ENCODE assay signal across 12 cellular contexts in the genomic region with DNA sequence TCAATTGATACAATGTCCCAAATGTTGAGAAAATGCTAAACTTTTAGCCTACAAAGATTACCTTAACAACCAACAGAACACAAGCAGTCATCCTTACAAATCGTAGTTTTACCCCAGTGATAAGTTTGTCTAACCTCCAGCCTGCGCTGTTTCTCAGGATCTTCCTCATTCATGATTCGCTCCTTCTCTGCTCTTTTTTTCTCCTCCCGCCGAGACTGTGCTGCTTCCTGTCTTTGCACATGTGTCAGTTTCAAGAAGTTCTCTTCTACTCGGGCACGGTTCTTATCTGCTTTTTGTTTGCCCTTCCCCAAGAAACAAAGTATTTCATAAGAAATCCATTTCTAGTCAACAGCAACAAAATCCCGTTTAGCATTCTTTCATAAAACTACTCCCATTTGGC. TPM values are rescaled to one million over a fixed set of nuclear protein-coding genes. Genes with fewer than 3 reads are reported as not detected.
DNase-seq lines count a peak whose midpoint lies in the region; ATAC-seq and TF ChIP-seq lines count a peak whose summit lies in the region.
"Had no signal": no experiment of that assay in that cellular context is flagged by ENCODE, and none has a peak within 500 bp of the region (broad histone marks: within the 10 kb centered on the region; RNA-seq: fewer than 3 reads in every experiment).

No MANE protein-coding gene starts in this region.

- intact Hi-C loops in MCF 10A (cut with micrococcal nuclease): no loop called here
- intact Hi-C loops in breast epithelium (cut with DNase I; ENCODE audit: low total_unique reads): no loop called here
- intact Hi-C loops in testis (cut with DNase I; ENCODE audit: low total_unique reads): no loop called here

- POLR2A ChIA-PET in MCF 10A (lab: Yijun Ruan, JAX): interaction anchor here (1.0 to 1.1 kb wide), 2 partner anchors 10 to 22 kb away, joined by 3 to 4 read pairs; a partner anchor contains a TSS

- no peak overlapping the region for H3K27ac ChIP-seq in breast epithelium
- H3K27ac ChIP-seq in testis: peak overlapping the region in 1 of 2 donors; percentile 3

- no peaks in the 10 kb centered on the region for H3K4me1 Mint-ChIP-seq in MCF 10A (ENCODE audit: insufficient read depth, unreplicated experiment)

- peaks cover 10% of the 10 kb centered on the region for H3K36me3 ChIP-seq in breast epithelium
- no peaks in the 10 kb centered on the region for H3K36me3 ChIP-seq in testis (ENCODE audit: low read depth, missing control alignments)

- DNase-seq in MCF 10A (ENCODE audit: unreplicated experiment) (no peak), breast epithelium (ENCODE audit: low spot score in 2 of 2) (no peak), T follicular helper cell (ENCODE audit: low read depth) (peak; percentile 3), testis (peak; percentile 64), DMS153 treated with DMSO at 0.1 percent for 48 hours (lab: John Stamatoyannopoulos, UW; ENCODE audit: unreplicated experiment) (no peak)
- DNase-seq in central memory CD4-positive, alpha-beta T cell: peak; percentile 25
- DNase-seq: mesendoderm, NCI-H1694, right cardiac atrium, T-helper 9 cell had no signal

- no peaks in the 10 kb centered on the region for H3K27me3 ChIP-seq in breast epithelium
- no peaks in the 10 kb centered on the region for H3K27me3 ChIP-seq in testis

- H3K27ac Mint-ChIP-seq in MCF 10A (ENCODE audit: low read depth, unreplicated experiment): no peak overlapping the region

- no peaks in the 10 kb centered on the region for H3K9me3 Mint-ChIP-seq in MCF 10A (ENCODE audit: unreplicated experiment)

- peaks cover 91% of the 10 kb centered on the region for H3K36me3 Mint-ChIP-seq in MCF 10A (ENCODE audit: insufficient read depth, unreplicated experiment)

- TF ChIP-seq CTCF in MCF 10A (IDR thresholded peaks at IDR 0.05; ENCODE audit: unreplicated experiment) (no peak), breast epithelium (IDR thresholded peaks at IDR 0.05) (no peak), testis (IDR thresholded peaks at IDR 0.05) (no peak)

- TSS peak; percentile 35 for BruUV-seq in MCF 10A (replicated peaks; lab: Mats Ljungman, UMichigan)

- H3K9me3 ChIP-seq in breast epithelium: no peaks in the 10 kb centered on the region
- H3K9me3 ChIP-seq in testis: no peaks in the 10 kb centered on the region

- H3K4me3 ChIP-seq in breast epithelium: no peak overlapping the region
- H3K4me3 ChIP-seq in testis: no peak overlapping the region

- H3K4me3 Mint-ChIP-seq in MCF 10A (ENCODE audit: unreplicated experiment): no peak overlapping the region

- H3K4me1 ChIP-seq in breast epithelium (no peaks in the 10 kb centered on the region), testis (no peaks in the 10 kb centered on the region)

- H3K27me3 Mint-ChIP-seq in MCF 10A (ENCODE audit: insufficient read depth, unreplicated experiment): no peaks in the 10 kb centered on the region

- TF ChIP-seq POLR2A in breast epithelium (IDR thresholded peaks at IDR 0.05) (no peak), testis (IDR thresholded peaks at IDR 0.05) (no peak)

- ATAC-seq in GM18519 (IDR thresholded peaks at IDR 0.05; ENCODE audit: low FRiP score, unreplicated experiment): no peak
- ATAC-seq in GM18861 (IDR thresholded peaks at IDR 0.05; ENCODE audit: unreplicated experiment): no peak
- ATAC-seq: right cardiac atrium had no signal

- 56 to 59% methylated on average over 8 of the region's 8 CpGs for WGBS in testis, 2 donors

- CTCF ChIA-PET in MCF 10A (lab: Yijun Ruan, JAX): no interaction called here

RNA-seq across cellular contexts. Expression of a gene that starts 10.2 kb away (rescaled TPM):
- total RNA-seq in MCF 10A (2022) (36.5 and 36.6 TPM in 2 replicates), breast epithelium (10 to 100 TPM; 25.9 to 33.8 (median 26.2) TPM), testis (10 to 100 TPM; 55.3 to 78.7 TPM)
- 142 TPM for polyA plus RNA-seq in testis (ENCODE audit: insufficient read depth, low read depth, low replicate concordance)

RNA-seq across cellular contexts. Expression of a gene that starts 21.6 kb away (rescaled TPM):
- total RNA-seq in MCF 10A (2022) (86.4 and 114 TPM in 2 replicates), breast epithelium (10 to 100 TPM; 54.1 to 89.5 (median 81.7) TPM), testis (10 to 100 TPM; 65.7 to 68.0 TPM)
- polyA plus RNA-seq in testis (ENCODE audit: insufficient read depth, low read depth, low replicate concordance): 52.4 TPM

RNA-seq across cellular contexts. Expression of a gene that starts 22.2 kb away (rescaled TPM):
- total RNA-seq in MCF 10A (2022) (137 and 144 TPM in 2 replicates), breast epithelium (100 to 1,000 TPM; 131 to 139 (median 139) TPM), testis (100 to 1,000 TPM; 173 to 203 TPM)
- polyA plus RNA-seq in testis (ENCODE audit: insufficient read depth, low read depth, low replicate concordance): 124 TPM

RNA-seq across cellular contexts. Expression of a gene that starts 51.9 kb away (rescaled TPM):
- total RNA-seq in MCF 10A (2022) (0.56 and 0.93 TPM in 2 replicates), breast epithelium (10 to 100 TPM in 1 of 3 donors, 1 to 10 TPM in 2; 6.1 to 10.5 (median 7.2) TPM), testis (10 to 100 TPM; 21.9 to 22.9 TPM)
- 22.8 TPM for polyA plus RNA-seq in testis (ENCODE audit: insufficient read depth, low read depth, low replicate concordance)

Comparison
In these comparisons a context has a peak if more than half of its experiments do, and no peak if none do; other contexts are left out.
1. DNase-seq: peak in T follicular helper cell (single experiment), central memory CD4-positive, alpha-beta T cell (single experiment) and testis (single experiment); none in MCF 10A (single experiment), breast epithelium (0 of 2) and DMS153 treated with DMSO at 0.1 percent for 48 hours (single experiment).